ENCODE assay signal across 1 cellular context in the genomic region with DNA sequence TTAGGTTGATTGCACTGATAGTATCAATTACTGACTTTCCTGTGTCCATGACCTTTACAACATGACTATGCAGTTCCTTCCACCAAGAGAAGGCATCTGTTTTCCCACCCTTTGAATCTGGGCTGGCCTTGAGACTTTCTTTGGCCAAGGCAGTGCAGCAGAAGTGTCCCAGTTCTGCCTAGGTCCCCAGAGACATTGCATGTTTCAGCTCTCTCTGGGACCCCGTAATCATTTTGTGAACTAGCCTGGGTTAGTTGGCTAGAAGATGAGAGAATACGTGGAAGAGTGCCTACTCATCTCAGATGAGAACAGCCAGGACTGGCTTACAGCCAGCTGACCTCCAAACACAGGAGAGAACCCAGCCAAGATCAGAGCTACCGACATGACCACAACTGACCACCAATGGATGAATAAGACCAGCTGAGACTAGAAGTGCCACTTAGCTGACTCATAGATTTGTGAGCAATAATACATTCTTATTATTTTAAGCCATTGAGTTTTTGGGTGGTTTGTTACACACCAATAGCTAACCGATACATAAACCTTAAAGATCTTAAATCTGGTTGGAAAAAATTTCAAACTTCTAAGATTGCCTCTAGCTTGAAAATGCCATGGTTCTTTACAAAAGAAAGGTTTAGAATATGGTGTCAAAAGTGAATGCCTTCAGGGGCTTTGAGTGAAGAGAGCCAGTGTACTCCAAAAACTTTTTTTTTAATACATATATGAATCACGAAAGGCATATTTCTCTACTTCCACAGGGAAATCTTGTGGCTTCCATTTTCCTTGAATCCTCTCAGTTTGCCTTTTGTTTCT.
A peak's percentile ranks its signal among the peaks of the same experiment; 100 is the strongest.
TF ChIP-seq lines count a peak whose summit lies in the region.

No MANE protein-coding gene starts in this region.

TF ChIP-seq in HepG2, 621 proteins besides CTCF, POLR2A, EP300 and RAD21 (continued from another document and continues in another):
- TF ChIP-seq, protein P1, sequence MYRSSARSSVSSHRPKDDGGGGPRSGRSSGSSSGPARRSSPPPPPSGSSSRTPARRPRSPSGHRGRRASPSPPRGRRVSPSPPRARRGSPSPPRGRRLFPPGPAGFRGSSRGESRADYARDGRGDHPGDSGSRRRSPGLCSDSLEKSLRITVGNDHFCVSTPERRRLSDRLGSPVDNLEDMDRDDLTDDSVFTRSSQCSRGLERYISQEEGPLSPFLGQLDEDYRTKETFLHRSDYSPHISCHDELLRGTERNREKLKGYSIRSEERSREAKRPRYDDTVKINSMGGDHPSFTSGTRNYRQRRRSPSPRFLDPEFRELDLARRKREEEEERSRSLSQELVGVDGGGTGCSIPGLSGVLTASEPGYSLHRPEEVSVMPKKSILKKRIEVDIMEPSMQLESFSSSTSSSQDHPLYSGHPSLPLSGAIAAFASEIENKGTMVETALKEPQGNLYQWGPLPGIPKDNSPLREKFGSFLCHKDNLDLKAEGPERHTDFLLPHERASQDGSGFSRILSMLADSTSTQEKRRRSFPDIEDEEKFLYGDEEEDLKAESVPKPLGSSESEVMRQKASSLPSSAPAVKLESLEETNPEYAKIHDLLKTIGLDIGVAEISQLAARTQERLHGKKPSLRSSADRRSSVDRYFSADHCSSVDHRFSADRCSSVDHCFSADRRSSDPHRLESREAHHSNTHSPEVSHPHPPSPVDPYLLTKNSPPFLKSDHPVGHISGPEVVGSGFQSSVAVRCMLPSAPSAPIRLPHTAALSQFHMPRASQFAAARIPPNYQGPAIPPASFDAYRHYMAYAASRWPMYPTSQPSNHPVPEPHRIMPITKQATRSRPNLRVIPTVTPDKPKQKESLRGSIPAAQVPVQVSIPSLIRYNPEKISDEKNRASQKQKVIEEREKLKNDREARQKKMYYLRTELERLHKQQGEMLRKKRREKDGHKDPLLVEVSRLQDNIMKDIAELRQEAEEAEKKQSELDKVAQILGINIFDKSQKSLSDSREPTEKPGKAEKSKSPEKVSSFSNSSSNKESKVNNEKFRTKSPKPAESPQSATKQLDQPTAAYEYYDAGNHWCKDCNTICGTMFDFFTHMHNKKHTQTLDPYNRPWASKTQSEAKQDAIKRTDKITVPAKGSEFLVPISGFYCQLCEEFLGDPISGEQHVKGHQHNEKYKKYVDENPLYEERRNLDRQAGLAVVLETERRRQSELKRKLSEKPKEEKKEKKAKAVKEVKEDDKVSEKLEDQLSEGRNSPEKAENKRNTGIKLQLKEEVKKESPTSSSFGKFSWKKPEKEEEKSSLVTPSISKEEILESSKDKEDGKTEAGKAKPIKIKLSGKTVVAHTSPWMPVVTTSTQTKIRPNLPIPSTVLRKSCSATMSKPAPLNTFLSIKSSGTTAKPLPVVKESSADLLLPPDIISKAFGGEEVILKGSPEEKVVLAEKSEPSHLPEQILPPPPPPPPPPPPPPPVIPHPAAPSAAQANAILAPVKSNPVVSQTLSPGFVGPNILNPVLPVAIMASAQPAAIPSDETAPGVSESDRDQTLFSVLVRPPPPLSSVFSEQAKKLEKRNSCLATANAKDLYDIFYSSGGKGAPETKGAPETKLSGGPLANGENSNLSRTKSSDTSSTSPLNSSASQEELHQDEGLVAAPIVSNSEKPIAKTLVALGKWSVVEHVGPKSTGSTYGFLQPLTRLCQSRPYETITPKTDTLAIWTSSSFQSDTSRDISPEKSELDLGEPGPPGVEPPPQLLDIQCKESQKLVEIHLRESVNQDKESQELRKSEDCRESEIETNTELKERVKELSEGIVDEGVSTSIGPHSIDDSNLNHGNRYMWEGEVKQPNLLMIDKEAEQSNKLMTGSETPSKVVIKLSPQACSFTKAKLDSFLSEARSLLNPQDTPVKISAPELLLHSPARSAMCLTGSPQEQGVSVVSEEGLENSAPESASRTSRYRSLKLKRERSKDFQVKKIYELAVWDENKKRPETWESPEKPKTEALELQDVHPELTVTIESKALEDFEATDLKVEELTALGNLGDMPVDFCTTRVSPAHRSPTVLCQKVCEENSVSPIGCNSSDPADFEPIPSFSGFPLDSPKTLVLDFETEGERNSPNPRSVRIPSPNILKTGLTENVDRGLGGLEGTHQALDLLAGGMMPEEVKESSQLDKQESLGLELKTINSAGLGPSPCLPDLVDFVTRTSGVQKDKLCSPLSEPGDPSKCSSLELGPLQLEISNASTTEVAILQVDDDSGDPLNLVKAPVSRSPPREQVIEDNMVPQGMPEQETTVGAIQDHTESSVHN (CRISPR knock-in tag; IDR thresholded peaks at IDR 0.05): no peak
- TF ChIP-seq ZNF441 (CRISPR knock-in tag; IDR thresholded peaks at IDR 0.05; ENCODE audit: borderline replicate concordance): no peak
- TF ChIP-seq MIXL1 (CRISPR knock-in tag; IDR thresholded peaks at IDR 0.05): 0 out of 2 replicates have a peak, but pooled peaks have one; percentile 29
- TF ChIP-seq, protein P2, sequence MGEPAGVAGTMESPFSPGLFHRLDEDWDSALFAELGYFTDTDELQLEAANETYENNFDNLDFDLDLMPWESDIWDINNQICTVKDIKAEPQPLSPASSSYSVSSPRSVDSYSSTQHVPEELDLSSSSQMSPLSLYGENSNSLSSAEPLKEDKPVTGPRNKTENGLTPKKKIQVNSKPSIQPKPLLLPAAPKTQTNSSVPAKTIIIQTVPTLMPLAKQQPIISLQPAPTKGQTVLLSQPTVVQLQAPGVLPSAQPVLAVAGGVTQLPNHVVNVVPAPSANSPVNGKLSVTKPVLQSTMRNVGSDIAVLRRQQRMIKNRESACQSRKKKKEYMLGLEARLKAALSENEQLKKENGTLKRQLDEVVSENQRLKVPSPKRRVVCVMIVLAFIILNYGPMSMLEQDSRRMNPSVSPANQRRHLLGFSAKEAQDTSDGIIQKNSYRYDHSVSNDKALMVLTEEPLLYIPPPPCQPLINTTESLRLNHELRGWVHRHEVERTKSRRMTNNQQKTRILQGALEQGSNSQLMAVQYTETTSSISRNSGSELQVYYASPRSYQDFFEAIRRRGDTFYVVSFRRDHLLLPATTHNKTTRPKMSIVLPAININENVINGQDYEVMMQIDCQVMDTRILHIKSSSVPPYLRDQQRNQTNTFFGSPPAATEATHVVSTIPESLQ (CRISPR knock-in tag; conservative IDR thresholded peaks at IDR 0.05): no peak
- TF ChIP-seq ZNF24 (IDR thresholded peaks at IDR 0.05): peak; percentile 40; the same call in 1 of the 2 replicates
- TF ChIP-seq ZFP36 (IDR thresholded peaks at IDR 0.05; ENCODE audit: borderline replicate concordance, low read depth, low read length, partially characterized antibody): no peak
- TF ChIP-seq, protein P3, sequence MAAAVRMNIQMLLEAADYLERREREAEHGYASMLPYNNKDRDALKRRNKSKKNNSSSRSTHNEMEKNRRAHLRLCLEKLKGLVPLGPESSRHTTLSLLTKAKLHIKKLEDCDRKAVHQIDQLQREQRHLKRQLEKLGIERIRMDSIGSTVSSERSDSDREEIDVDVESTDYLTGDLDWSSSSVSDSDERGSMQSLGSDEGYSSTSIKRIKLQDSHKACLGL (CRISPR knock-in tag; IDR thresholded peaks at IDR 0.05): no peak
- no peak for TF ChIP-seq ZC3H4 (CRISPR knock-in tag; IDR thresholded peaks at IDR 0.05; ENCODE audit: borderline replicate concordance)
- no peak for TF ChIP-seq PITX1 (CRISPR knock-in tag; IDR thresholded peaks at IDR 0.05)
- TF ChIP-seq JUNB (CRISPR knock-in tag; IDR thresholded peaks at IDR 0.05; ENCODE audit: borderline replicate concordance): no peak
- TF ChIP-seq ZFP36L1 (CRISPR knock-in tag; IDR thresholded peaks at IDR 0.05): no peak
- TF ChIP-seq, protein P4, sequence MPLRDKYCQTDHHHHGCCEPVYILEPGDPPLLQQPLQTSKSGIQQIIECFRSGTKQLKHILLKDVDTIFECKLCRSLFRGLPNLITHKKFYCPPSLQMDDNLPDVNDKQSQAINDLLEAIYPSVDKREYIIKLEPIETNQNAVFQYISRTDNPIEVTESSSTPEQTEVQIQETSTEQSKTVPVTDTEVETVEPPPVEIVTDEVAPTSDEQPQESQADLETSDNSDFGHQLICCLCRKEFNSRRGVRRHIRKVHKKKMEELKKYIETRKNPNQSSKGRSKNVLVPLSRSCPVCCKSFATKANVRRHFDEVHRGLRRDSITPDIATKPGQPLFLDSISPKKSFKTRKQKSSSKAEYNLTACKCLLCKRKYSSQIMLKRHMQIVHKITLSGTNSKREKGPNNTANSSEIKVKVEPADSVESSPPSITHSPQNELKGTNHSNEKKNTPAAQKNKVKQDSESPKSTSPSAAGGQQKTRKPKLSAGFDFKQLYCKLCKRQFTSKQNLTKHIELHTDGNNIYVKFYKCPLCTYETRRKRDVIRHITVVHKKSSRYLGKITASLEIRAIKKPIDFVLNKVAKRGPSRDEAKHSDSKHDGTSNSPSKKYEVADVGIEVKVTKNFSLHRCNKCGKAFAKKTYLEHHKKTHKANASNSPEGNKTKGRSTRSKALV (CRISPR knock-in tag; IDR thresholded peaks at IDR 0.05): no peak
- TF ChIP-seq CC2D1A (CRISPR knock-in tag; IDR thresholded peaks at IDR 0.05): no peak
- TF ChIP-seq, protein P5, sequence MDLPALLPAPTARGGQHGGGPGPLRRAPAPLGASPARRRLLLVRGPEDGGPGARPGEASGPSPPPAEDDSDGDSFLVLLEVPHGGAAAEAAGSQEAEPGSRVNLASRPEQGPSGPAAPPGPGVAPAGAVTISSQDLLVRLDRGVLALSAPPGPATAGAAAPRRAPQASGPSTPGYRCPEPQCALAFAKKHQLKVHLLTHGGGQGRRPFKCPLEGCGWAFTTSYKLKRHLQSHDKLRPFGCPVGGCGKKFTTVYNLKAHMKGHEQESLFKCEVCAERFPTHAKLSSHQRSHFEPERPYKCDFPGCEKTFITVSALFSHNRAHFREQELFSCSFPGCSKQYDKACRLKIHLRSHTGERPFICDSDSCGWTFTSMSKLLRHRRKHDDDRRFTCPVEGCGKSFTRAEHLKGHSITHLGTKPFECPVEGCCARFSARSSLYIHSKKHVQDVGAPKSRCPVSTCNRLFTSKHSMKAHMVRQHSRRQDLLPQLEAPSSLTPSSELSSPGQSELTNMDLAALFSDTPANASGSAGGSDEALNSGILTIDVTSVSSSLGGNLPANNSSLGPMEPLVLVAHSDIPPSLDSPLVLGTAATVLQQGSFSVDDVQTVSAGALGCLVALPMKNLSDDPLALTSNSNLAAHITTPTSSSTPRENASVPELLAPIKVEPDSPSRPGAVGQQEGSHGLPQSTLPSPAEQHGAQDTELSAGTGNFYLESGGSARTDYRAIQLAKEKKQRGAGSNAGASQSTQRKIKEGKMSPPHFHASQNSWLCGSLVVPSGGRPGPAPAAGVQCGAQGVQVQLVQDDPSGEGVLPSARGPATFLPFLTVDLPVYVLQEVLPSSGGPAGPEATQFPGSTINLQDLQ (CRISPR knock-in tag; IDR thresholded peaks at IDR 0.05): no peak
- TF ChIP-seq SUZ12 (IDR thresholded peaks at IDR 0.05; ENCODE audit: low read depth, low read length): no peak
- no peak for TF ChIP-seq NR3C1 (CRISPR knock-in tag; IDR thresholded peaks at IDR 0.05)
- TF ChIP-seq ATF7-NPFF (CRISPR knock-in tag; IDR thresholded peaks at IDR 0.05; ENCODE audit: low read depth): no peak
- TF ChIP-seq KDM6A (CRISPR knock-in tag; IDR thresholded peaks at IDR 0.05; ENCODE audit: low read depth): no peak
- TF ChIP-seq NBN (conservative IDR thresholded peaks at IDR 0.05): no peak
- no peak for TF ChIP-seq GPN1 (CRISPR knock-in tag; IDR thresholded peaks at IDR 0.05; ENCODE audit: borderline replicate concordance)
- TF ChIP-seq IKZF4 (CRISPR knock-in tag; IDR thresholded peaks at IDR 0.05; ENCODE audit: borderline replicate concordance, low read depth, not compliant biosample characterization): no peak
- no peak for TF ChIP-seq ZBTB21 (CRISPR knock-in tag; IDR thresholded peaks at IDR 0.05)
- TF ChIP-seq, protein P6, sequence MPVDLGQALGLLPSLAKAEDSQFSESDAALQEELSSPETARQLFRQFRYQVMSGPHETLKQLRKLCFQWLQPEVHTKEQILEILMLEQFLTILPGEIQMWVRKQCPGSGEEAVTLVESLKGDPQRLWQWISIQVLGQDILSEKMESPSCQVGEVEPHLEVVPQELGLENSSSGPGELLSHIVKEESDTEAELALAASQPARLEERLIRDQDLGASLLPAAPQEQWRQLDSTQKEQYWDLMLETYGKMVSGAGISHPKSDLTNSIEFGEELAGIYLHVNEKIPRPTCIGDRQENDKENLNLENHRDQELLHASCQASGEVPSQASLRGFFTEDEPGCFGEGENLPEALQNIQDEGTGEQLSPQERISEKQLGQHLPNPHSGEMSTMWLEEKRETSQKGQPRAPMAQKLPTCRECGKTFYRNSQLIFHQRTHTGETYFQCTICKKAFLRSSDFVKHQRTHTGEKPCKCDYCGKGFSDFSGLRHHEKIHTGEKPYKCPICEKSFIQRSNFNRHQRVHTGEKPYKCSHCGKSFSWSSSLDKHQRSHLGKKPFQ (CRISPR knock-in tag; IDR thresholded peaks at IDR 0.05; ENCODE audit: insufficient replicate concordance): no peak
- no peak for TF ChIP-seq ZNF605 (CRISPR knock-in tag; IDR thresholded peaks at IDR 0.05)
- no peak for TF ChIP-seq HHEX (CRISPR knock-in tag; IDR thresholded peaks at IDR 0.05)
- peak; percentile 25 to 42; a peak in 2 of 4 replicates for TF ChIP-seq MAFK (conservative IDR thresholded peaks at IDR 0.05 in 1 of 2, IDR thresholded peaks at IDR 0.05 in 1 of 2; ENCODE audit: low read length in 2 of 2)
- TF ChIP-seq RXRB (CRISPR knock-in tag; IDR thresholded peaks at IDR 0.05; ENCODE audit: borderline replicate concordance): peak; percentile 21; the same call in 1 of the 2 replicates
- no peak for TF ChIP-seq ZNF263 (CRISPR knock-in tag; IDR thresholded peaks at IDR 0.05)
- no peak for TF ChIP-seq ZNF543 (CRISPR knock-in tag; IDR thresholded peaks at IDR 0.05)
- no peak for TF ChIP-seq ZNF747 (CRISPR knock-in tag; IDR thresholded peaks at IDR 0.05; ENCODE audit: borderline replicate concordance)
- TF ChIP-seq RXRA (CRISPR knock-in tag; IDR thresholded peaks at IDR 0.05): peak; percentile 16; the same call in 1 of the 2 replicates
- TF ChIP-seq GFI1 (CRISPR knock-in tag; IDR thresholded peaks at IDR 0.05; ENCODE audit: borderline replicate concordance): no peak
- TF ChIP-seq MEF2D (CRISPR knock-in tag; IDR thresholded peaks at IDR 0.05): no peak
- TF ChIP-seq, protein P7, sequence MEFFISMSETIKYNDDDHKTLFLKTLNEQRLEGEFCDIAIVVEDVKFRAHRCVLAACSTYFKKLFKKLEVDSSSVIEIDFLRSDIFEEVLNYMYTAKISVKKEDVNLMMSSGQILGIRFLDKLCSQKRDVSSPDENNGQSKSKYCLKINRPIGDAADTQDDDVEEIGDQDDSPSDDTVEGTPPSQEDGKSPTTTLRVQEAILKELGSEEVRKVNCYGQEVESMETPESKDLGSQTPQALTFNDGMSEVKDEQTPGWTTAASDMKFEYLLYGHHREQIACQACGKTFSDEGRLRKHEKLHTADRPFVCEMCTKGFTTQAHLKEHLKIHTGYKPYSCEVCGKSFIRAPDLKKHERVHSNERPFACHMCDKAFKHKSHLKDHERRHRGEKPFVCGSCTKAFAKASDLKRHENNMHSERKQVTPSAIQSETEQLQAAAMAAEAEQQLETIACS (CRISPR knock-in tag; IDR thresholded peaks at IDR 0.05): no peak
- TF ChIP-seq CREM (IDR thresholded peaks at IDR 0.05): no peak; the same call in 1 of the 2 replicates
- no peak for TF ChIP-seq CREM (CRISPR knock-in tag; IDR thresholded peaks at IDR 0.05)
- no peak for TF ChIP-seq SMC3 (IDR thresholded peaks at IDR 0.05; ENCODE audit: low read length)
- TF ChIP-seq ZNF224 (CRISPR knock-in tag; IDR thresholded peaks at IDR 0.05): no peak
- TF ChIP-seq CBX1 (IDR thresholded peaks at IDR 0.05; ENCODE audit: low read depth): no peak
- no peak for TF ChIP-seq ZNF674 (CRISPR knock-in tag; IDR thresholded peaks at IDR 0.05; ENCODE audit: low read depth)
- TF ChIP-seq KDM2A (CRISPR knock-in tag; IDR thresholded peaks at IDR 0.05; ENCODE audit: borderline replicate concordance, low read depth): no peak
- TF ChIP-seq MED1 (CRISPR knock-in tag; IDR thresholded peaks at IDR 0.05): peak; percentile 63
- peak; percentile 52 for TF ChIP-seq GATAD2A (CRISPR knock-in tag; IDR thresholded peaks at IDR 0.05)
- no peak for TF ChIP-seq TRIM24 (CRISPR knock-in tag; IDR thresholded peaks at IDR 0.05)
- TF ChIP-seq ZNF484 (CRISPR knock-in tag; IDR thresholded peaks at IDR 0.05; ENCODE audit: borderline replicate concordance, low read depth): no peak
- TF ChIP-seq MAZ (IDR thresholded peaks at IDR 0.05; ENCODE audit: borderline replicate concordance, low read depth, low read length): no peak
- TF ChIP-seq MAZ (CRISPR knock-in tag; IDR thresholded peaks at IDR 0.05; ENCODE audit: low read depth): no peak
